ENCODE assay signal across 12 cellular contexts in the genomic region with DNA sequence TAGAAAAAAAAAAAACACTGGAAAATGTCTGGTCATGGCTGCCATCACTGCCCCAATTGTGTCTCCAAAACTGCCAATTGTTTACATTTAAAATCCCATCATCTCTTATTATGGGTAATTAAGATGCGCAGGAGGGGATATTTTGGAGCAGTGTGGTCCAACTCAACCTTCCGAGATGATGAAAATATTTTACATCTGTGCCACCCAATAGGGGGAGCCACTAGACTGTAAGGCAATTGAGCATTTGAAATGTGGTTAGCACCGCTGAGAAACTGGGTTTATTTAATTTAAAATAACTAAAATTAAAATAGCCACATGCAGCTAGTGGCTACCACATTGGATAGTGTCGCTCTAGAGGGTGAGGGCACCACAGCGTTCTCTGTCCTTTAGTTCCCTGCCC. TPM values are rescaled to one million over a fixed set of nuclear protein-coding genes. Genes with fewer than 3 reads are reported as not detected.
DNase-seq lines count a peak whose midpoint lies in the region; ATAC-seq, FAIRE-seq and TF ChIP-seq lines count a peak whose summit lies in the region.
"Had no signal": no experiment of that assay in that cellular context is flagged by ENCODE, and none has a peak within 500 bp of the region (broad histone marks: within the 10 kb centered on the region; RNA-seq: fewer than 3 reads in every experiment).

No MANE protein-coding gene starts in this region.

- FAIRE-seq in astrocyte (lab: Jason Lieb, UNC): no peak
- FAIRE-seq: colon had no signal

- peaks cover 13% of the 10 kb centered on the region for H3K27me3 ChIP-seq in astrocyte (ENCODE audit: insufficient read depth, low read length)
- H3K27me3 ChIP-seq: ovary had no signal

- no peaks in the 10 kb centered on the region for H3K36me3 ChIP-seq in astrocyte (ENCODE audit: insufficient read depth, low read length)
- H3K36me3 ChIP-seq: ovary, tibial nerve had no signal

- H3K27me3 Mint-ChIP-seq in astrocyte (ENCODE audit: low read depth, unreplicated experiment): peaks cover 50% of the 10 kb centered on the region

- DNase-seq in NCI-H146 (lab: John Stamatoyannopoulos, UW): peak; percentile 8
- DNase-seq in NCI-H146 treated with DMSO at 0.1 percent for 48 hours (lab: John Stamatoyannopoulos, UW; ENCODE audit: unreplicated experiment): no peak
- DNase-seq in HT-29 (ENCODE audit: low spot score): peak; percentile 31
- no peak for DNase-seq in astrocyte (ENCODE audit: low read depth)
- peak; percentile 4 for DNase-seq in myocyte (ENCODE audit: low read depth)
- no peak for DNase-seq in NCI-H1092 (lab: John Stamatoyannopoulos, UW)
- DNase-seq in COR-L47 (lab: John Stamatoyannopoulos, UW): no peak
- DNase-seq: Caco-2, ovary had no signal

- no peak overlapping the region for H3K4me3 ChIP-seq in astrocyte (ENCODE audit: insufficient read depth, low read depth, low read length)
- H3K4me3 ChIP-seq: ovary, tibial nerve had no signal

- no peaks in the 10 kb centered on the region for H3K4me1 Mint-ChIP-seq in astrocyte (ENCODE audit: low read depth, unreplicated experiment)

- no peak overlapping the region for H3K27ac Mint-ChIP-seq in astrocyte (ENCODE audit: unreplicated experiment)

- H3K4me2 ChIP-seq in astrocyte (ENCODE audit: low read length): no peak overlapping the region

- no peaks in the 10 kb centered on the region for H3K36me3 Mint-ChIP-seq in astrocyte (ENCODE audit: low read depth, unreplicated experiment)

- H3K4me1 ChIP-seq in astrocyte (ENCODE audit: insufficient read depth, low read length): no peaks in the 10 kb centered on the region
- H3K4me1 ChIP-seq: Caco-2 had no signal

- no peak overlapping the region for H3K27ac ChIP-seq in astrocyte (ENCODE audit: low read depth, low read length)
- H3K27ac ChIP-seq: ovary, tibial nerve had no signal

- no peak overlapping the region for H3K4me3 Mint-ChIP-seq in astrocyte (ENCODE audit: unreplicated experiment)

- no peak overlapping the region for H3K9ac ChIP-seq in astrocyte (ENCODE audit: low read length)

- no peaks in the 10 kb centered on the region for H3K9me3 ChIP-seq in astrocyte (ENCODE audit: insufficient read depth, low read depth, low read length)
- H3K9me3 ChIP-seq: Caco-2, ovary, tibial nerve had no signal

- ATAC-seq in GM18909 (IDR thresholded peaks at IDR 0.05; ENCODE audit: poor library complexity, unreplicated experiment): no peak

- no peaks in the 10 kb centered on the region for H4K20me1 ChIP-seq in astrocyte (ENCODE audit: insufficient read depth, low read length)

- TF ChIP-seq CTCF in astrocyte (IDR thresholded peaks at IDR 0.05; ENCODE audit: insufficient read depth, low read depth, low read length): peak; percentile 30

- H2AFZ ChIP-seq in astrocyte (ENCODE audit: low read depth, low read length): no peak overlapping the region

- H3K79me2 ChIP-seq in astrocyte (ENCODE audit: insufficient read depth, low read length): no peaks in the 10 kb centered on the region

- H3K9me3 Mint-ChIP-seq in astrocyte (ENCODE audit: unreplicated experiment): no peaks in the 10 kb centered on the region

RNA-seq across cellular contexts. Expression of gene MPO, which starts 3.6 kb away (rescaled TPM):
- total RNA-seq in HT-29 (2014; rRNA removed; shearing (Covaris generic)): not detected in 2 replicates
- total RNA-seq in astrocyte (not detected in 2 replicates), myocyte (0.05 TPM in 2 replicates)
- polyA plus RNA-seq in myocyte (2012): 0.05 TPM
- total RNA-seq: tibial nerve had no signal

RNA-seq across cellular contexts. Expression of gene LPO, which starts 38.7 kb away (rescaled TPM):
- total RNA-seq in HT-29 (2014; rRNA removed; shearing (Covaris generic)): not detected in 2 replicates
- total RNA-seq in astrocyte (not detected in 2 replicates), myocyte (not detected in 2 replicates)
- polyA plus RNA-seq in myocyte (2012): not detected
- total RNA-seq: tibial nerve had no signal
- polyA plus RNA-seq: ovary had no signal

RNA-seq across cellular contexts. Expression of gene TSPOAP1, which starts 51.5 kb away (rescaled TPM):
- 0.86 and 2.4 TPM in 2 replicates for total RNA-seq in HT-29 (2014; rRNA removed; shearing (Covaris generic))
- total RNA-seq in astrocyte (0.60 and 0.79 TPM in 2 replicates), myocyte (0.16 TPM in 1 of 2 replicates, not detected in the other)
- polyA plus RNA-seq in myocyte (2012): not detected

RNA-seq across cellular contexts. Expression of gene MKS1, which starts 58.1 kb away (rescaled TPM):
- 5.1 and 8.9 TPM in 2 replicates for total RNA-seq in HT-29 (2014; rRNA removed; shearing (Covaris generic))
- total RNA-seq in astrocyte (12.0 and 12.7 TPM in 2 replicates), myocyte (8.4 and 12.3 TPM in 2 replicates)
- 15.0 TPM for polyA plus RNA-seq in myocyte (2012)

Comparison
In these comparisons a context has a peak if more than half of its experiments do, and no peak if none do; other contexts are left out.
1. DNase-seq: peak in NCI-H146 (single experiment), HT-29 (single experiment) and myocyte (single experiment); none in NCI-H146 treated with DMSO at 0.1 percent for 48 hours (single experiment), astrocyte (single experiment), NCI-H1092 (single experiment) and COR-L47 (single experiment).